1 cellular context compared by ENCODE assay signal in the genomic region with DNA sequence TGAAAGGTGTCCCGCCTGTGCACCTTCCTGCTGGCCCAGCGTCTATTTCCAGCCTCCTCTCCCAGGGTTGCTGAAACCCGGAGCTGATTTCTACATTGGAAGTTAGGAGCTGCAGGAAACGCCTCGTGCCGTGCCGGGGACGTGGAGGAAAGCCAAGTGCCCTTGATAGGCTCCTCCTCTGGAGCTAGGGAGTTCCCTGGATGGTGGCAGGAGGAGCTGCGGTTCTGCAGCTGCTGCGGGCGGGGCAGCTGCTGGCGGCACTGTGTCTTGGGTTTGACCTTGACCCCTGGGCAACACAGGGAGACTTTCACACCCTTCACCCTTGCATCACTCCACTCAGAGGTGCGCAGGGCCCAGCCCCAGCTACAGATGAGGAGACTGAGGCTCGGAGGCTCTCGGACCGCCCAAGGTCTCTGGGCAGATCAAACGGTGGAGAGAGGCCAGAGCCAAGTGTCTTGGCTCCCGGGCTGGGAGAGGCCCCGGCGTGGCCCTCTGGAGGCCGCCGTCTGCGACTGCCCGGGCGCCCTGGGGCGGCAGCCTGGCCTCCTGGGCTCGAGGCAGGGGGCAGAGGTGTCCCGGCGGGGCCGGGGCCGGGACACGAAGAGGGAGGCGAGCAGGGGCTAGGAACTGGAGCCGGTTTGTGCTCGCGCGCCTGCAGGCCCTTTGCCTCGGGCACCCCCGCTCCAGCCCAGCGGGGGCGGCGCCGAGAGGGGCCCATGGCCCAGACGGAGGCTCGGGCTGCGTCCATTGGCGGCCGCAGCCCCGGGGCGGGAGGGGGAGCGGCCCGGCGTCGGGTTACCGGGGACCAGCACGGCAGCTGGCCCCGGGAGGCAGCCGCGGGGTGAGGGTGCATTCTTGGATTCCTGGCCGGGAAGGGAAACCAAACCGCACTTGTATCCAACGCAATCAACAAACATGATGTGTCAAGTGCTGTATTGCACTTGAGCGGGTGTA.
TF ChIP-seq lines count a peak whose summit lies in the region.

No MANE protein-coding gene starts in this region.

TF ChIP-seq in HepG2, 621 proteins besides CTCF, POLR2A, EP300 and RAD21 (continued from another document and continues in another):
- TF ChIP-seq ZNF747 (CRISPR knock-in tag; IDR thresholded peaks at IDR 0.05; ENCODE audit: borderline replicate concordance) (no peak), ZNF552 (CRISPR knock-in tag; IDR thresholded peaks at IDR 0.05; ENCODE audit: borderline replicate concordance) (no peak), MAF1 (CRISPR knock-in tag; IDR thresholded peaks at IDR 0.05; ENCODE audit: borderline replicate concordance) (no peak), SNAI1 (CRISPR knock-in tag; IDR thresholded peaks at IDR 0.05; ENCODE audit: borderline replicate concordance) (no peak), ZNF780A (CRISPR knock-in tag; IDR thresholded peaks at IDR 0.05) (no peak), ZNF737 (CRISPR knock-in tag; IDR thresholded peaks at IDR 0.05; ENCODE audit: borderline replicate concordance) (no peak), NCOA2 (CRISPR knock-in tag; IDR thresholded peaks at IDR 0.05) (no peak; the same call in 1 of the 2 replicates), ZFP90 (CRISPR knock-in tag; IDR thresholded peaks at IDR 0.05; ENCODE audit: borderline replicate concordance) (no peak), ZNF703 (CRISPR knock-in tag; IDR thresholded peaks at IDR 0.05; ENCODE audit: borderline replicate concordance) (no peak), RFXAP (CRISPR knock-in tag; IDR thresholded peaks at IDR 0.05; ENCODE audit: borderline replicate concordance) (0 out of 2 replicates have a peak, but pooled peaks have one; percentile 13), ZNF562 (CRISPR knock-in tag; IDR thresholded peaks at IDR 0.05; ENCODE audit: borderline replicate concordance) (no peak), HES4 (CRISPR knock-in tag; IDR thresholded peaks at IDR 0.05; ENCODE audit: borderline replicate concordance) (no peak), FOXK1 (CRISPR knock-in tag; IDR thresholded peaks at IDR 0.05; ENCODE audit: borderline replicate concordance, low read depth) (no peak), NFE2L2 (IDR thresholded peaks at IDR 0.05; ENCODE audit: low read length) (no peak), EED (CRISPR knock-in tag; IDR thresholded peaks at IDR 0.05) (no peak), ZSCAN21 (CRISPR knock-in tag; IDR thresholded peaks at IDR 0.05; ENCODE audit: borderline replicate concordance) (no peak), REPIN1 (CRISPR knock-in tag; IDR thresholded peaks at IDR 0.05; ENCODE audit: borderline replicate concordance, low read depth) (peak; percentile 59; the same call in 1 of the 2 replicates), CHCHD3 (CRISPR knock-in tag; IDR thresholded peaks at IDR 0.05) (no peak), TOPORS (CRISPR knock-in tag; IDR thresholded peaks at IDR 0.05) (no peak), EZH2 (conservative IDR thresholded peaks at IDR 0.05; ENCODE audit: low read depth, low read length) (no peak), MED8 (CRISPR knock-in tag; IDR thresholded peaks at IDR 0.05; ENCODE audit: insufficient replicate concordance) (no peak), ZKSCAN8 (CRISPR knock-in tag; IDR thresholded peaks at IDR 0.05; ENCODE audit: borderline replicate concordance) (no peak), FOXM1 (CRISPR knock-in tag; IDR thresholded peaks at IDR 0.05) (no peak), ZNF644 (CRISPR knock-in tag; IDR thresholded peaks at IDR 0.05; ENCODE audit: low read depth) (no peak), PHF21A (CRISPR knock-in tag; IDR thresholded peaks at IDR 0.05) (peak; percentile 72), ZNF598 (CRISPR knock-in tag; IDR thresholded peaks at IDR 0.05; ENCODE audit: borderline replicate concordance) (no peak), NRL (CRISPR knock-in tag; IDR thresholded peaks at IDR 0.05; ENCODE audit: borderline replicate concordance) (0 out of 2 replicates have a peak, but pooled peaks have one; percentile 56), ZMYM3 (CRISPR knock-in tag; IDR thresholded peaks at IDR 0.05) (peak; percentile 95), HMGA1 (CRISPR knock-in tag; conservative IDR thresholded peaks at IDR 0.05) (no peak), HNF4A (CRISPR knock-in tag; IDR thresholded peaks at IDR 0.05) (peak; percentile 64), ZNF24 (IDR thresholded peaks at IDR 0.05) (no peak), ZNF333 (CRISPR knock-in tag; IDR thresholded peaks at IDR 0.05; ENCODE audit: borderline replicate concordance) (no peak), SAP130 (CRISPR knock-in tag; IDR thresholded peaks at IDR 0.05; ENCODE audit: low read depth) (peak; percentile 27; the same call in 1 of the 2 replicates), SIN3B (IDR thresholded peaks at IDR 0.05; ENCODE audit: low read length) (no peak), MZF1 (CRISPR knock-in tag; IDR thresholded peaks at IDR 0.05; ENCODE audit: borderline replicate concordance) (no peak), ZNF720 (CRISPR knock-in tag; IDR thresholded peaks at IDR 0.05) (no peak), STAG1 (CRISPR knock-in tag; IDR thresholded peaks at IDR 0.05) (0 out of 2 replicates have a peak, but pooled peaks have one; percentile 5), ZNF543 (CRISPR knock-in tag; IDR thresholded peaks at IDR 0.05) (peak; percentile 86), RBM39 (IDR thresholded peaks at IDR 0.05; ENCODE audit: low read depth, low read length, poor library complexity, severe bottlenecking) (no peak), SOX6 (IDR thresholded peaks at IDR 0.05) (no peak), SOX6 (CRISPR knock-in tag; IDR thresholded peaks at IDR 0.05) (0 out of 2 replicates have a peak, but pooled peaks have one; percentile 38)
- TF ChIP-seq, protein P1, sequence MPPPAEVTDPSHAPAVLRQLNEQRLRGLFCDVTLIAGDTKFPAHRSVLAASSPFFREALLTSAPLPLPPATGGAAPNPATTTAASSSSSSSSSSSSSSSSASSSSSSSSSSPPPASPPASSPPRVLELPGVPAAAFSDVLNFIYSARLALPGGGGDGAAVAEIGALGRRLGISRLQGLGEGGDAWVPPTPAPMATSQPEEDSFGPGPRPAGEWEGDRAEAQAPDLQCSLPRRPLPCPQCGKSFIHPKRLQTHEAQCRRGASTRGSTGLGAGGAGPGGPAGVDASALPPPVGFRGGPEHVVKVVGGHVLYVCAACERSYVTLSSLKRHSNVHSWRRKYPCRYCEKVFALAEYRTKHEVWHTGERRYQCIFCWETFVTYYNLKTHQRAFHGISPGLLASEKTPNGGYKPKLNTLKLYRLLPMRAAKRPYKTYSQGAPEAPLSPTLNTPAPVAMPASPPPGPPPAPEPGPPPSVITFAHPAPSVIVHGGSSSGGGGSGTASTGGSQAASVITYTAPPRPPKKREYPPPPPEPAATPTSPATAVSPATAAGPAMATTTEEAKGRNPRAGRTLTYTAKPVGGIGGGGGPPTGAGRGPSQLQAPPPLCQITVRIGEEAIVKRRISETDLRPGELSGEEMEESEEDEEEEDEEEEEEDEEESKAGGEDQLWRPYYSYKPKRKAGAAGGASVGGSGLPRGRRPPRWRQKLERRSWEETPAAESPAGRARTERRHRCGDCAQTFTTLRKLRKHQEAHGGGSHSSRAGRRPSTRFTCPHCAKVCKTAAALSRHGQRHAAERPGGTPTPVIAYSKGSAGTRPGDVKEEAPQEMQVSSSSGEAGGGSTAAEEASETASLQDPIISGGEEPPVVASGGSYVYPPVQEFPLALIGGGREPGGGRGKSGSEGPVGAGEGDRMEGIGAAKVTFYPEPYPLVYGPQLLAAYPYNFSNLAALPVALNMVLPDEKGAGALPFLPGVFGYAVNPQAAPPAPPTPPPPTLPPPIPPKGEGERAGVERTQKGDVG (CRISPR knock-in tag; IDR thresholded peaks at IDR 0.05; ENCODE audit: borderline replicate concordance): no peak
- TF ChIP-seq, protein P2, sequence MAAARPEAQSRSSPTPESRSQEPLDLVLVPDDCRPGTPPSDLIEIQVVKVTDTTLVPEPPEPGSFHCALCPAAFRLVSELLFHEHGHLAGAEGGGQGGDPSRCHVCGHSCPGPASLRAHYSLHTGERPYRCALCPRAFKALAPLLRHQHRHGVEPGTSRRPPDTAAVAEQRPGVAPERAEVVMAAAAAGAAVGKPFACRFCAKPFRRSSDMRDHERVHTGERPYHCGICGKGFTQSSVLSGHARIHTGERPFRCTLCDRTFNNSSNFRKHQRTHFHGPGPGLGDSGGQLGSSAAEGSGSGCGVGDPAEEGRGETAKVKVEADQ (CRISPR knock-in tag; IDR thresholded peaks at IDR 0.05; ENCODE audit: borderline replicate concordance): peak; percentile 24; the same call in 1 of the 2 replicates
- TF ChIP-seq, protein P3, sequence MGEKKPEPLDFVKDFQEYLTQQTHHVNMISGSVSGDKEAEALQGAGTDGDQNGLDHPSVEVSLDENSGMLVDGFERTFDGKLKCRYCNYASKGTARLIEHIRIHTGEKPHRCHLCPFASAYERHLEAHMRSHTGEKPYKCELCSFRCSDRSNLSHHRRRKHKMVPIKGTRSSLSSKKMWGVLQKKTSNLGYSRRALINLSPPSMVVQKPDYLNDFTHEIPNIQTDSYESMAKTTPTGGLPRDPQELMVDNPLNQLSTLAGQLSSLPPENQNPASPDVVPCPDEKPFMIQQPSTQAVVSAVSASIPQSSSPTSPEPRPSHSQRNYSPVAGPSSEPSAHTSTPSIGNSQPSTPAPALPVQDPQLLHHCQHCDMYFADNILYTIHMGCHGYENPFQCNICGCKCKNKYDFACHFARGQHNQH (CRISPR knock-in tag; IDR thresholded peaks at IDR 0.05): peak; percentile 32; the same call in 1 of the 2 replicates
- TF ChIP-seq, protein P4, sequence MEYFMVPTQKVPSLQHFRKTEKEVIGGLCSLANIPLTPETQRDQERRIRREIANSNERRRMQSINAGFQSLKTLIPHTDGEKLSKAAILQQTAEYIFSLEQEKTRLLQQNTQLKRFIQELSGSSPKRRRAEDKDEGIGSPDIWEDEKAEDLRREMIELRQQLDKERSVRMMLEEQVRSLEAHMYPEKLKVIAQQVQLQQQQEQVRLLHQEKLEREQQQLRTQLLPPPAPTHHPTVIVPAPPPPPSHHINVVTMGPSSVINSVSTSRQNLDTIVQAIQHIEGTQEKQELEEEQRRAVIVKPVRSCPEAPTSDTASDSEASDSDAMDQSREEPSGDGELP (IDR thresholded peaks at IDR 0.05; ENCODE audit: borderline replicate concordance, low read depth): no peak
- TF ChIP-seq, protein P5, sequence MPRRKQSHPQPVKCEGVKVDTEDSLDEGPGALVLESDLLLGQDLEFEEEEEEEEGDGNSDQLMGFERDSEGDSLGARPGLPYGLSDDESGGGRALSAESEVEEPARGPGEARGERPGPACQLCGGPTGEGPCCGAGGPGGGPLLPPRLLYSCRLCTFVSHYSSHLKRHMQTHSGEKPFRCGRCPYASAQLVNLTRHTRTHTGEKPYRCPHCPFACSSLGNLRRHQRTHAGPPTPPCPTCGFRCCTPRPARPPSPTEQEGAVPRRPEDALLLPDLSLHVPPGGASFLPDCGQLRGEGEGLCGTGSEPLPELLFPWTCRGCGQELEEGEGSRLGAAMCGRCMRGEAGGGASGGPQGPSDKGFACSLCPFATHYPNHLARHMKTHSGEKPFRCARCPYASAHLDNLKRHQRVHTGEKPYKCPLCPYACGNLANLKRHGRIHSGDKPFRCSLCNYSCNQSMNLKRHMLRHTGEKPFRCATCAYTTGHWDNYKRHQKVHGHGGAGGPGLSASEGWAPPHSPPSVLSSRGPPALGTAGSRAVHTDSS (CRISPR knock-in tag; conservative IDR thresholded peaks at IDR 0.05): no peak
- TF ChIP-seq, protein P6, sequence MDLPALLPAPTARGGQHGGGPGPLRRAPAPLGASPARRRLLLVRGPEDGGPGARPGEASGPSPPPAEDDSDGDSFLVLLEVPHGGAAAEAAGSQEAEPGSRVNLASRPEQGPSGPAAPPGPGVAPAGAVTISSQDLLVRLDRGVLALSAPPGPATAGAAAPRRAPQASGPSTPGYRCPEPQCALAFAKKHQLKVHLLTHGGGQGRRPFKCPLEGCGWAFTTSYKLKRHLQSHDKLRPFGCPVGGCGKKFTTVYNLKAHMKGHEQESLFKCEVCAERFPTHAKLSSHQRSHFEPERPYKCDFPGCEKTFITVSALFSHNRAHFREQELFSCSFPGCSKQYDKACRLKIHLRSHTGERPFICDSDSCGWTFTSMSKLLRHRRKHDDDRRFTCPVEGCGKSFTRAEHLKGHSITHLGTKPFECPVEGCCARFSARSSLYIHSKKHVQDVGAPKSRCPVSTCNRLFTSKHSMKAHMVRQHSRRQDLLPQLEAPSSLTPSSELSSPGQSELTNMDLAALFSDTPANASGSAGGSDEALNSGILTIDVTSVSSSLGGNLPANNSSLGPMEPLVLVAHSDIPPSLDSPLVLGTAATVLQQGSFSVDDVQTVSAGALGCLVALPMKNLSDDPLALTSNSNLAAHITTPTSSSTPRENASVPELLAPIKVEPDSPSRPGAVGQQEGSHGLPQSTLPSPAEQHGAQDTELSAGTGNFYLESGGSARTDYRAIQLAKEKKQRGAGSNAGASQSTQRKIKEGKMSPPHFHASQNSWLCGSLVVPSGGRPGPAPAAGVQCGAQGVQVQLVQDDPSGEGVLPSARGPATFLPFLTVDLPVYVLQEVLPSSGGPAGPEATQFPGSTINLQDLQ (CRISPR knock-in tag; IDR thresholded peaks at IDR 0.05): no peak
- TF ChIP-seq, protein P7, sequence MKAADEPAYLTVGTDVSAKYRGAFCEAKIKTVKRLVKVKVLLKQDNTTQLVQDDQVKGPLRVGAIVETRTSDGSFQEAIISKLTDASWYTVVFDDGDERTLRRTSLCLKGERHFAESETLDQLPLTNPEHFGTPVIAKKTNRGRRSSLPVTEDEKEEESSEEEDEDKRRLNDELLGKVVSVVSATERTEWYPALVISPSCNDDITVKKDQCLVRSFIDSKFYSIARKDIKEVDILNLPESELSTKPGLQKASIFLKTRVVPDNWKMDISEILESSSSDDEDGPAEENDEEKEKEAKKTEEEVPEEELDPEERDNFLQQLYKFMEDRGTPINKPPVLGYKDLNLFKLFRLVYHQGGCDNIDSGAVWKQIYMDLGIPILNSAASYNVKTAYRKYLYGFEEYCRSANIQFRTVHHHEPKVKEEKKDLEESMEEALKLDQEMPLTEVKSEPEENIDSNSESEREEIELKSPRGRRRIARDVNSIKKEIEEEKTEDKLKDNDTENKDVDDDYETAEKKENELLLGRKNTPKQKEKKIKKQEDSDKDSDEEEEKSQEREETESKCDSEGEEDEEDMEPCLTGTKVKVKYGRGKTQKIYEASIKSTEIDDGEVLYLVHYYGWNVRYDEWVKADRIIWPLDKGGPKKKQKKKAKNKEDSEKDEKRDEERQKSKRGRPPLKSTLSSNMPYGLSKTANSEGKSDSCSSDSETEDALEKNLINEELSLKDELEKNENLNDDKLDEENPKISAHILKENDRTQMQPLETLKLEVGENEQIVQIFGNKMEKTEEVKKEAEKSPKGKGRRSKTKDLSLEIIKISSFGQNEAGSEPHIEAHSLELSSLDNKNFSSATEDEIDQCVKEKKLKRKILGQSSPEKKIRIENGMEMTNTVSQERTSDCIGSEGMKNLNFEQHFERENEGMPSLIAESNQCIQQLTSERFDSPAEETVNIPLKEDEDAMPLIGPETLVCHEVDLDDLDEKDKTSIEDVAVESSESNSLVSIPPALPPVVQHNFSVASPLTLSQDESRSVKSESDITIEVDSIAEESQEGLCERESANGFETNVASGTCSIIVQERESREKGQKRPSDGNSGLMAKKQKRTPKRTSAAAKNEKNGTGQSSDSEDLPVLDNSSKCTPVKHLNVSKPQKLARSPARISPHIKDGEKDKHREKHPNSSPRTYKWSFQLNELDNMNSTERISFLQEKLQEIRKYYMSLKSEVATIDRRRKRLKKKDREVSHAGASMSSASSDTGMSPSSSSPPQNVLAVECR (CRISPR knock-in tag; IDR thresholded peaks at IDR 0.05; ENCODE audit: borderline replicate concordance): peak; percentile 21; the same call in 1 of the 2 replicates
